25 cellular contexts compared by ENCODE assay signal in genomic region chr11:76170473-76170872, GRCh38. TPM values are rescaled to one million over a fixed set of nuclear protein-coding genes. Genes with fewer than 3 reads are reported as not detected.
"Had no signal": no experiment of that assay in that cellular context is flagged by ENCODE, and none has a peak within 500 bp of the region (broad histone marks: within the 10 kb centered on the region; RNA-seq: fewer than 3 reads in every experiment).

No MANE protein-coding gene starts in this region.

- DNase-seq: colonic mucosa; cortex of kidney; effector CD8-positive, alpha-beta T cell; effector memory CD8-positive, alpha-beta T cell; endodermal cell; erythroblast; esophagus squamous epithelium; foreskin fibroblast; foreskin melanocyte; gastrocnemius medialis; glutamatergic neuron; head of caudate nucleus; heart right ventricle; hippocampal formation; left cardiac atrium; left lung; left ventricle myocardium superior; lower lobe of right lung; mesenchymal stem cell; mucosa of descending colon had no signal

- H3K4me3 ChIP-seq: colonic mucosa, esophagus squamous epithelium, gastrocnemius medialis, heart right ventricle, left lung, lower lobe of right lung, mucosa of descending colon had no signal

- H3K27ac ChIP-seq: colonic mucosa, epithelial cell of prostate, esophagus squamous epithelium, gastrocnemius medialis, heart right ventricle, left lung, lower lobe of right lung had no signal

- H3K27me3 ChIP-seq: colonic mucosa, esophagus squamous epithelium, gastrocnemius medialis, heart right ventricle, left lung had no signal

- H3K36me3 ChIP-seq: colonic mucosa, esophagus squamous epithelium, gastrocnemius medialis, heart right ventricle, left lung, lower lobe of right lung had no signal

- H3K9me3 ChIP-seq: colonic mucosa, esophagus squamous epithelium, gastrocnemius medialis, heart right ventricle, left lung, lower lobe of right lung, mucosa of descending colon had no signal

- ATAC-seq: effector memory CD8-positive, alpha-beta T cell; esophagus mucosa; gastrocnemius medialis; heart right ventricle; left cardiac atrium; left lung; left ventricle myocardium superior; lower lobe of right lung had no signal

- H3K4me1 ChIP-seq: colonic mucosa, esophagus squamous epithelium, gastrocnemius medialis, left lung, lower lobe of right lung had no signal

RNA-seq across cellular contexts. Expression of gene WNT11, which starts 35.8 kb away (rescaled TPM):
- total RNA-seq: dermis microvascular lymphatic vessel endothelial cell, glomerular endothelial cell had no signal
- polyA plus RNA-seq: keratinocyte had no signal
